In the genomic region with DNA sequence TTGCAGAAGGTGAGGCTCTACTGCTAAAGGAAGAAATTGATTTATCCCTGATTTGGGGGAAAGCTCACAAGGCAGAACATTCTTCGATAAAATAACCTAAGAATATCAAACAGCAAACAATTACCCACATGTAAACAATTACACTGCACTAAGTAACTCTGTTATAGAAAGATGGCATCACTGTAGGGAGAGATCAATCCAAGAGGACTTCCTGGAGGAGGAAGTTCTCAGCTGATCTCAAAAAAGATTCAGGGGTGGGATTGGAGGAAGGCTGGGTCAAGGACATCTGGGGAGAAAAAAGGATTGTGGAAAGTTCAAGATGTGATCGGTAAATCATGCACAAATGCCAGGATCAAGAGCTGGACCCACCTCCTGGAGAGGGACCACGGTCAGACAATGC, we compare ENCODE assay signal across 26 cellular contexts.
"Had no signal": no experiment of that assay in that cellular context is flagged by ENCODE, and none has a peak within 500 bp of the region (broad histone marks: within the 10 kb centered on the region; RNA-seq: fewer than 3 reads in every experiment).

No MANE protein-coding gene starts in this region.

- H3K9ac ChIP-seq: neural progenitor cell had no signal

- H3K27me3 Mint-ChIP-seq: stimulated activated naive CD8-positive, alpha-beta T cell treated with anti-CD3 and anti-CD28 coated beads, Interleukin-15, amount 100 ng/mL, for 72 hours had no signal

- H3K4me2 ChIP-seq: neural progenitor cell had no signal

- H2AFZ ChIP-seq: neural progenitor cell had no signal

- H3K27ac ChIP-seq: neural progenitor cell, ovary, prostate gland, right atrium auricular region, sigmoid colon, suprapubic skin, testis, tibial nerve, upper lobe of left lung, vagina had no signal

- H3K36me3 Mint-ChIP-seq: naive thymus-derived CD8-positive, alpha-beta T cell; natural killer cell treated with Interleukin-12 subunit alpha and Interleukin-12 subunit beta and Interleukin-15 and Interleukin-18, amount 100 ng/mL, for 72 hours; stimulated activated effector memory CD8-positive, alpha-beta T cell treated with anti-CD3 and anti-CD28 coated beads, Interleukin-12 subunit alpha, Interleukin-12 subunit beta, amount 100 ng/mL, for 72 hours had no signal

- H3K4me1 ChIP-seq: prostate gland, right atrium auricular region, sigmoid colon, suprapubic skin, tibial nerve, upper lobe of left lung, vagina had no signal

- H3K4me3 ChIP-seq: neural progenitor cell, ovary, prostate gland, right atrium auricular region, sigmoid colon, suprapubic skin, testis, tibial nerve, upper lobe of left lung, vagina had no signal

- H3K9me3 ChIP-seq: ovary, prostate gland, sigmoid colon, suprapubic skin, testis, vagina had no signal

- H3K36me3 ChIP-seq: neural progenitor cell, ovary, prostate gland, right atrium auricular region, sigmoid colon, suprapubic skin, tibial nerve, upper lobe of left lung, vagina had no signal

- FAIRE-seq: small intestine had no signal

- H3K9me3 Mint-ChIP-seq: natural killer cell treated with Interleukin-12 subunit alpha and Interleukin-12 subunit beta and Interleukin-15 and Interleukin-18, amount 100 ng/mL, for 72 hours; stimulated activated effector memory CD8-positive, alpha-beta T cell treated with anti-CD3 and anti-CD28 coated beads, Interleukin-12 subunit alpha, Interleukin-12 subunit beta, amount 100 ng/mL, for 72 hours; stimulated activated naive CD8-positive, alpha-beta T cell treated with anti-CD3 and anti-CD28 coated beads, Interleukin-15, amount 100 ng/mL, for 72 hours had no signal

- DNase-seq: naive B cell; naive thymus-derived CD8-positive, alpha-beta T cell; occipital lobe; retina; small intestine; stimulated activated CD4-positive, alpha-beta T cell treated with anti-CD3 and anti-CD28 coated beads, Interleukin-15, amount 100 ng/mL, for 24 hours; stimulated activated CD4-positive, alpha-beta T cell treated with anti-CD3 and anti-CD28 coated beads, Interleukin-2, amount 100 ng/mL, for 24 hours; stimulated activated CD4-positive, alpha-beta T cell treated with anti-CD3 and anti-CD28 coated beads, Interleukin-2, amount 100 ng/mL, for 48 hours; stimulated activated CD4-positive, alpha-beta T cell treated with anti-CD3 and anti-CD28 coated beads, Interleukin-4, amount 100 ng/mL, for 24 hours; stimulated activated naive B cell treated with anti-CD40 and anti-IgM and Interleukin-4, amounts not matched to agents 10 μg/mL and 1 μg/mL and 100 μg/mL, for 72 hours; stimulated activated naive CD8-positive, alpha-beta T cell treated with anti-CD3 and anti-CD28 coated beads, Interleukin-15, amount 100 ng/mL, for 72 hours; stimulated activated naive CD8-positive, alpha-beta T cell treated with anti-CD3 and anti-CD28 coated beads, Interleukin-15, Interleukin-2, amounts not matched to agents 100 U/mL and 50 U/mL, for 24 hours; substantia nigra; testis; trophoblast cell; upper lobe of left lung had no signal

- H3K4me1 Mint-ChIP-seq: naive thymus-derived CD8-positive, alpha-beta T cell; stimulated activated effector memory CD8-positive, alpha-beta T cell treated with anti-CD3 and anti-CD28 coated beads, Interleukin-12 subunit alpha, Interleukin-12 subunit beta, amount 100 ng/mL, for 72 hours; stimulated activated naive B cell treated with anti-CD40 and anti-IgM and Interleukin-4, amounts not matched to agents 10 μg/mL and 1 μg/mL and 100 μg/mL, for 72 hours; stimulated activated naive CD8-positive, alpha-beta T cell treated with anti-CD3 and anti-CD28 coated beads, Interleukin-15, amount 100 ng/mL, for 72 hours had no signal

- H3K27ac Mint-ChIP-seq: naive B cell; natural killer cell treated with Interleukin-12 subunit alpha and Interleukin-12 subunit beta and Interleukin-15 and Interleukin-18, amount 100 ng/mL, for 72 hours; neural progenitor cell; stimulated activated effector memory CD8-positive, alpha-beta T cell treated with anti-CD3 and anti-CD28 coated beads, Interleukin-12 subunit alpha, Interleukin-12 subunit beta, amount 100 ng/mL, for 72 hours; stimulated activated naive B cell treated with anti-CD40 and anti-IgM and Interleukin-4, amounts not matched to agents 10 μg/mL and 1 μg/mL and 100 μg/mL, for 72 hours; stimulated activated naive CD8-positive, alpha-beta T cell treated with anti-CD3 and anti-CD28 coated beads, Interleukin-15, amount 100 ng/mL, for 72 hours had no signal

- H3K27me3 ChIP-seq: neural progenitor cell, ovary, right atrium auricular region, sigmoid colon, testis, tibial nerve, upper lobe of left lung, vagina had no signal

- H3K4me3 Mint-ChIP-seq: naive B cell; naive thymus-derived CD8-positive, alpha-beta T cell; natural killer cell treated with Interleukin-12 subunit alpha and Interleukin-12 subunit beta and Interleukin-15 and Interleukin-18, amount 100 ng/mL, for 72 hours; neural progenitor cell; stimulated activated effector memory CD8-positive, alpha-beta T cell treated with anti-CD3 and anti-CD28 coated beads, Interleukin-12 subunit alpha, Interleukin-12 subunit beta, amount 100 ng/mL, for 72 hours; stimulated activated naive B cell treated with anti-CD40 and anti-IgM and Interleukin-4, amounts not matched to agents 10 μg/mL and 1 μg/mL and 100 μg/mL, for 72 hours; stimulated activated naive CD8-positive, alpha-beta T cell treated with anti-CD3 and anti-CD28 coated beads, Interleukin-15, amount 100 ng/mL, for 72 hours had no signal

- ATAC-seq: naive thymus-derived CD8-positive, alpha-beta T cell; natural killer cell treated with Interleukin-12 subunit alpha and Interleukin-12 subunit beta and Interleukin-15 and Interleukin-18, amount 100 ng/mL, for 72 hours; stimulated activated effector memory CD8-positive, alpha-beta T cell treated with anti-CD3 and anti-CD28 coated beads, Interleukin-12 subunit alpha, Interleukin-12 subunit beta, amount 100 ng/mL, for 72 hours; stimulated activated naive B cell treated with anti-CD40 and anti-IgM and Interleukin-4, amounts not matched to agents 10 μg/mL and 1 μg/mL and 100 μg/mL, for 72 hours; stimulated activated naive CD8-positive, alpha-beta T cell treated with anti-CD3 and anti-CD28 coated beads, Interleukin-15, amount 100 ng/mL, for 72 hours; stimulated activated naive CD8-positive, alpha-beta T cell treated with anti-CD3 and anti-CD28 coated beads, Interleukin-15, Interleukin-2, amounts not matched to agents 100 U/mL and 50 U/mL, for 24 hours had no signal
